8 cellular contexts compared by ENCODE assay signal in the genomic region with DNA sequence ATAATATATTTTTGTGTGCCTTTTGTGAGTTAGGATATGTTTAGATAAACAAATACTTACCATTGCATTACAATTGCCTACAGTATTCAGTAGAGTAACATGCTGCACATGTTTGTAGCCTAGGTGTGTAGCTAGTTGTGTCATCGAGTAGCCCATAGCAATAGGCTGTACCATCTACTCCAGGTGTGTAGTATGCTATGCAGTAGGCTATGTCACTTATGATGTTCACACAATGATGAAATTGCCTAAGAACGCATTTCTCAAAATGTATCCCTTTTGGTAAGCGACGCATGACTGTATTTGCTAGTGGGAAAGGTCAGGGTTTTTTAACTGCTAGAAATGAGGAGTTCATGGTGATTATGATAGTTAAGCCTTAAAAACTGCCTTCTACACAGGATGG. TPM values are rescaled to one million over a fixed set of nuclear protein-coding genes. Genes with fewer than 3 reads are reported as not detected.
"Had no signal": no experiment of that assay in that cellular context is flagged by ENCODE, and none has a peak within 500 bp of the region (broad histone marks: within the 10 kb centered on the region; RNA-seq: fewer than 3 reads in every experiment).

No MANE protein-coding gene starts in this region.

- H3K36me3 Mint-ChIP-seq: IgD-negative memory B cell had no signal

- ATAC-seq: HepG2, K562 had no signal

- H3K9ac ChIP-seq: KMS-11 had no signal

- H3K27me3 Mint-ChIP-seq: IgD-negative memory B cell had no signal

- H3K27ac Mint-ChIP-seq: IgD-negative memory B cell had no signal

- H3K4me1 Mint-ChIP-seq: IgD-negative memory B cell had no signal

- H3K27ac ChIP-seq: HL-60, KMS-11 had no signal

- H3K4me2 ChIP-seq: KMS-11 had no signal

- H3K4me3 Mint-ChIP-seq: IgD-negative memory B cell had no signal

- H3K4me3 ChIP-seq: K562 had no signal

- DNase-seq: IMR-90, KBM-7, KG1 had no signal

RNA-seq across cellular contexts. Expression of a gene that starts 30.0 kb away (rescaled TPM):
- polyA plus RNA-seq: IgD-negative memory B cell, K562 had no signal
